ENCODE assay signal across 24 cellular contexts in genomic region chr20:8095648-8096572, GRCh38. TPM values are rescaled to one million over a fixed set of nuclear protein-coding genes. Genes with fewer than 3 reads are reported as not detected.
DNase-seq lines count a peak whose midpoint lies in the region; ATAC-seq and TF ChIP-seq lines count a peak whose summit lies in the region.
"Had no signal": no experiment of that assay in that cellular context is flagged by ENCODE, and none has a peak within 500 bp of the region (broad histone marks: within the 10 kb centered on the region; RNA-seq: fewer than 3 reads in every experiment).

No MANE protein-coding gene starts in this region.

- peak; percentile 15 for DNase-seq in GM03348 (ENCODE audit: low spot score)
- DNase-seq in fibroblast of lung (ENCODE audit: low read depth in 2 of 2), result peak; percentile 26 to 56
- peak; percentile 56 for DNase-seq in skeletal muscle cell (ENCODE audit: low read depth)
- no peak for DNase-seq in activated effector memory CD4-positive, alpha-beta T cell treated with Interleukin-2 at 50 U/mL for 16 hours
- DNase-seq: activated CD4-positive, alpha-beta T cell treated with anti-CD3 and anti-CD28 coated beads, Interleukin-2, amount 50 U/mL, for 1 hour; activated CD8-positive, alpha-beta memory T cell treated with anti-CD3 and anti-CD28 coated beads, Interleukin-2, amount 50 U/mL, for 4 hours; activated effector memory CD4-positive, alpha-beta T cell treated with anti-CD3 and anti-CD28 coated beads, Interleukin-2, amount 50 U/mL, for 16 hours; adrenal gland; caudate nucleus; hypothalamus; naive thymus-derived CD4-positive, alpha-beta T cell; NCI-H1436 treated with DMSO at 0.1 percent for 48 hours; NCI-H748 treated with DMSO at 0.1 percent for 48 hours; ovary; SHP77; stimulated activated CD4-positive, alpha-beta T cell treated with anti-CD3 and anti-CD28 coated beads, Interleukin-4, amount 100 ng/mL, for 1 hour; stimulated activated naive CD8-positive, alpha-beta T cell treated with anti-CD3 and anti-CD28 coated beads, Interleukin-15, amount 100 ng/mL, for 72 hours; T-helper 1 cell; upper lobe of left lung had no signal

- H2AFZ ChIP-seq in fibroblast of lung (ENCODE audit: low read length), result no peak overlapping the region

- ATAC-seq in SK-N-SH treated with all-trans-retinoic acid at 6 μM for 48 hours (peak; percentile 52; the same call in 2 of the 3 replicates), GM18517 (IDR thresholded peaks at IDR 0.05; ENCODE audit: unreplicated experiment) (no peak), HG03039 (IDR thresholded peaks at IDR 0.05; ENCODE audit: unreplicated experiment) (no peak)
- ATAC-seq: stimulated activated naive CD8-positive, alpha-beta T cell treated with anti-CD3 and anti-CD28 coated beads, Interleukin-15, amount 100 ng/mL, for 72 hours had no signal

- no peaks in the 10 kb centered on the region for H3K9me3 ChIP-seq in fibroblast of lung (ENCODE audit: control insufficient read depth, insufficient read depth, low read depth, low read length)
- H3K9me3 ChIP-seq: adrenal gland, BLaER1, ovary, upper lobe of left lung had no signal

- H3K4me2 ChIP-seq in fibroblast of lung (ENCODE audit: extremely low read depth, insufficient read depth, low read length), result no peak overlapping the region
- H3K4me2 ChIP-seq: BLaER1 had no signal

- H3K27me3 ChIP-seq in fibroblast of lung (ENCODE audit: control insufficient read depth, insufficient read depth, low read length), result no peaks in the 10 kb centered on the region
- H3K27me3 ChIP-seq: adrenal gland, BLaER1, ovary, upper lobe of left lung had no signal

- no peak overlapping the region for H3K27ac ChIP-seq in fibroblast of lung (ENCODE audit: insufficient read depth, low read length)
- H3K27ac ChIP-seq: adrenal gland, BLaER1, ovary, skin epidermis, upper lobe of left lung had no signal

- H3K36me3 ChIP-seq in fibroblast of lung (ENCODE audit: control insufficient read depth, insufficient read depth, low read length), result no peaks in the 10 kb centered on the region
- H3K36me3 ChIP-seq: adrenal gland, BLaER1, ovary, upper lobe of left lung had no signal

- no peaks in the 10 kb centered on the region for H4K20me1 ChIP-seq in fibroblast of lung (ENCODE audit: control insufficient read depth, extremely low read depth, insufficient read depth, low read length)
- H4K20me1 ChIP-seq: BLaER1 had no signal

- no peak for TF ChIP-seq CTCF in fibroblast of lung (conservative IDR thresholded peaks at IDR 0.05 in 1 of 2, IDR thresholded peaks at IDR 0.05 in 1 of 2; ENCODE audit: low read depth in 1 of 2, low read length in 2 of 2)

- H3K9ac ChIP-seq in fibroblast of lung (ENCODE audit: insufficient read depth, low read length), result no peak overlapping the region
- H3K9ac ChIP-seq: BLaER1 had no signal

- H3K4me3 ChIP-seq in fibroblast of lung (replicated peaks in 1 of 4; ENCODE audit: control extremely low read depth in 1 of 4, insufficient read depth in 1 of 4, low read depth in 3 of 4, low read length in 4 of 4), result no peak overlapping the region
- no peak overlapping the region for H3K4me3 ChIP-seq in skeletal muscle cell (ENCODE audit: low read depth, low read length)
- H3K4me3 ChIP-seq: adrenal gland, BLaER1, ovary, skin epidermis, upper lobe of left lung had no signal

- no peaks in the 10 kb centered on the region for H3K79me2 ChIP-seq in fibroblast of lung (ENCODE audit: control insufficient read depth, insufficient read depth, low read length)

- no peaks in the 10 kb centered on the region for H3K4me1 ChIP-seq in fibroblast of lung (ENCODE audit: control insufficient read depth, extremely low read depth, insufficient read depth, low read length)
- H3K4me1 ChIP-seq: BLaER1 had no signal

TF ChIP-seq in SK-N-SH treated with all-trans-retinoic acid at 6 μM for 48 hours, 23 proteins besides CTCF, POLR2A, EP300 and RAD21:
- TF ChIP-seq SNAI2 (CRISPR knock-in tag; IDR thresholded peaks at IDR 0.05), result no peak
- no peak for TF ChIP-seq PATZ1 (CRISPR knock-in tag; IDR thresholded peaks at IDR 0.05; ENCODE audit: borderline replicate concordance)
- no peak for TF ChIP-seq GLIS3 (CRISPR knock-in tag; IDR thresholded peaks at IDR 0.05)
- TF ChIP-seq CSDC2 (CRISPR knock-in tag; IDR thresholded peaks at IDR 0.05), result no peak
- TF ChIP-seq PPARA (CRISPR knock-in tag; IDR thresholded peaks at IDR 0.05; ENCODE audit: borderline replicate concordance), result no peak
- TF ChIP-seq ZFP30 (CRISPR knock-in tag; IDR thresholded peaks at IDR 0.05), result no peak
- TF ChIP-seq ISL1 (CRISPR knock-in tag; IDR thresholded peaks at IDR 0.05), result no peak
- no peak for TF ChIP-seq RARB (CRISPR knock-in tag; IDR thresholded peaks at IDR 0.05)
- no peak for TF ChIP-seq TSHZ2 (CRISPR knock-in tag; IDR thresholded peaks at IDR 0.05)
- no peak for TF ChIP-seq CREB5 (CRISPR knock-in tag; IDR thresholded peaks at IDR 0.05; ENCODE audit: low read depth)
- no peak for TF ChIP-seq ARNTL (CRISPR knock-in tag; IDR thresholded peaks at IDR 0.05; ENCODE audit: borderline replicate concordance, low read depth)
- TF ChIP-seq BACH2 (CRISPR knock-in tag; IDR thresholded peaks at IDR 0.05; ENCODE audit: borderline replicate concordance), result no peak
- TF ChIP-seq ZNF70 (CRISPR knock-in tag; IDR thresholded peaks at IDR 0.05), result no peak

RNA-seq across cellular contexts. Expression of gene PLCB1, which starts 36.2 kb away (rescaled TPM):
- total RNA-seq in fibroblast of lung, result 9.0 and 13.4 TPM in 2 replicates
- 14.5 and 23.3 TPM in 2 replicates for polyA plus RNA-seq in fibroblast of lung
- 10.3 and 14.3 TPM in 2 replicates for polyA plus RNA-seq in fibroblast of lung (2012)
- polyA minus RNA-seq in fibroblast of lung (ENCODE audit: low replicate concordance), result 8.1 and 13.2 TPM in 2 replicates
